ENCODE assay signal across 21 cellular contexts in genomic region chr2:64482243-64482642, GRCh38. TPM values are rescaled to one million over a fixed set of nuclear protein-coding genes. Genes with fewer than 3 reads are reported as not detected.
DNase-seq lines count a peak whose midpoint lies in the region; ATAC-seq, FAIRE-seq and TF ChIP-seq lines count a peak whose summit lies in the region.
"Had no signal": no experiment of that assay in that cellular context is flagged by ENCODE, and none has a peak within 500 bp of the region (broad histone marks: within the 10 kb centered on the region; RNA-seq: fewer than 3 reads in every experiment).

No MANE protein-coding gene starts in this region.

- ATAC-seq in HepG2 = no peak
- no peak for ATAC-seq in right lobe of liver
- ATAC-seq in activated T-helper 17 cell treated with anti-CD3 and anti-CD28 coated beads, Interleukin-2, amount 50 U/mL, for 72 hours (replicated peaks) = peak; percentile 48
- ATAC-seq in foreskin keratinocyte = no peak
- ATAC-seq in HG03196 (IDR thresholded peaks at IDR 0.05; ENCODE audit: unreplicated experiment) = no peak
- ATAC-seq in GM18498 (IDR thresholded peaks at IDR 0.05; ENCODE audit: unreplicated experiment) = no peak
- ATAC-seq: Panc1 had no signal

- no peaks in the 10 kb centered on the region for H3K79me2 ChIP-seq in HepG2 (ENCODE audit: insufficient read depth, low read length)
- no peaks in the 10 kb centered on the region for H3K79me2 ChIP-seq in neural progenitor cell (ENCODE audit: low read depth)

- H3K36me3 Mint-ChIP-seq in activated T-helper 17 cell treated with anti-CD3 and anti-CD28 coated beads, Interleukin-2, amount 50 U/mL, for 72 hours (ENCODE audit: low read depth) = no peaks in the 10 kb centered on the region
- H3K36me3 Mint-ChIP-seq in neural progenitor cell = no peaks in the 10 kb centered on the region
- H3K36me3 Mint-ChIP-seq: IgD-negative memory B cell had no signal

- H3K9me3 ChIP-seq in HepG2 (ENCODE audit: low read length) (no peaks in the 10 kb centered on the region), right lobe of liver (no peaks in the 10 kb centered on the region), neural progenitor cell (ENCODE audit: low read depth) (no peaks in the 10 kb centered on the region)
- H3K9me3 ChIP-seq: MG63, SJSA1 had no signal

- H3K4me1 Mint-ChIP-seq in activated T-helper 17 cell treated with anti-CD3 and anti-CD28 coated beads, Interleukin-2, amount 50 U/mL, for 72 hours = no peaks in the 10 kb centered on the region
- H3K4me1 Mint-ChIP-seq in neural progenitor cell = peaks cover 19% of the 10 kb centered on the region
- H3K4me1 Mint-ChIP-seq: B cell, IgD-negative memory B cell had no signal

- no peak for TF ChIP-seq RAD21 in HepG2 (CRISPR knock-in tag; IDR thresholded peaks at IDR 0.05)

- no TSS peak for BruUV-seq in HepG2 (replicated peaks; lab: Mats Ljungman, UMichigan)

- TF ChIP-seq POLR2A in HepG2 (IDR thresholded peaks at IDR 0.05; ENCODE audit: insufficient read depth in 1 of 2, low read depth in 2 of 2, low read length in 2 of 2) = no peak
- TF ChIP-seq POLR2A in right lobe of liver (IDR thresholded peaks at IDR 0.05) = no peak

- 0 out of 2 replicates have a peak, but pooled peaks cover 3% of the 10 kb centered on the region for H3K4me1 ChIP-seq in HepG2 (ENCODE audit: insufficient read depth, low read length)
- H3K4me1 ChIP-seq in right lobe of liver = no peaks in the 10 kb centered on the region
- H3K4me1 ChIP-seq in foreskin keratinocyte = peaks cover 21% of the 10 kb centered on the region
- peaks cover 11% of the 10 kb centered on the region for H3K4me1 ChIP-seq in neural progenitor cell
- H3K4me1 ChIP-seq: SJSA1 had no signal

- H3K27ac Mint-ChIP-seq in activated T-helper 17 cell treated with anti-CD3 and anti-CD28 coated beads, Interleukin-2, amount 50 U/mL, for 72 hours = no peak overlapping the region
- no peak overlapping the region for H3K27ac Mint-ChIP-seq in neural progenitor cell
- H3K27ac Mint-ChIP-seq: B cell, H9, HFFc6, IgD-negative memory B cell had no signal

- no peak overlapping the region for H3K4me2 ChIP-seq in HepG2 (ENCODE audit: low read depth, low read length)
- no peak overlapping the region for H3K4me2 ChIP-seq in neural progenitor cell

- DNase-seq in HepG2 (ENCODE audit: low spot score) = no peak
- DNase-seq in right lobe of liver = no peak
- no peak for DNase-seq in foreskin keratinocyte
- DNase-seq in neural progenitor cell (ENCODE audit: low spot score) = no peak
- DNase-seq: GDM1, H9, Kasumi-1, NCI-H1048, NCI-H1417 treated with DMSO at 0.1 percent for 48 hours had no signal

- H3K27me3 ChIP-seq in HepG2 (ENCODE audit: control insufficient read depth in 1 of 2, insufficient read depth in 2 of 2, low read length in 2 of 2) (peaks cover 5 to 32% of the 10 kb centered on the region in 2 experiments; a peak in 3 of 5 replicates), right lobe of liver (no peaks in the 10 kb centered on the region), foreskin keratinocyte (no peaks in the 10 kb centered on the region), neural progenitor cell (no peaks in the 10 kb centered on the region)
- H3K27me3 ChIP-seq: MG63 had no signal

- H3K36me3 ChIP-seq in HepG2 (replicated peaks in 1 of 2; ENCODE audit: control insufficient read depth in 1 of 2, insufficient read depth in 2 of 2, low read length in 2 of 2) = no peaks in the 10 kb centered on the region
- H3K36me3 ChIP-seq in right lobe of liver = no peaks in the 10 kb centered on the region
- H3K36me3 ChIP-seq in neural progenitor cell = no peaks in the 10 kb centered on the region
- H3K36me3 ChIP-seq: MG63, SJSA1 had no signal

- POLR2A ChIA-PET in HepG2 (lab: Yijun Ruan, JAX) = no interaction called here

- H3K4me3 Mint-ChIP-seq in activated T-helper 17 cell treated with anti-CD3 and anti-CD28 coated beads, Interleukin-2, amount 50 U/mL, for 72 hours = no peak overlapping the region
- H3K4me3 Mint-ChIP-seq in neural progenitor cell = no peak overlapping the region
- H3K4me3 Mint-ChIP-seq: B cell, H9, HFFc6, IgD-negative memory B cell had no signal

- TF ChIP-seq CTCF in HepG2 (CRISPR knock-in tag; IDR thresholded peaks at IDR 0.05) = no peak
- no peak for TF ChIP-seq CTCF in right lobe of liver (IDR thresholded peaks at IDR 0.05)
- no peak for TF ChIP-seq CTCF in foreskin keratinocyte (conservative IDR thresholded peaks at IDR 0.05)
- TF ChIP-seq CTCF in neural progenitor cell (IDR thresholded peaks at IDR 0.05) = no peak

- 4% methylated on average over 1 of the region's 1 CpG for WGBS in HepG2 (ENCODE audit: low lambda C conversion rate)
- WGBS in right lobe of liver (ENCODE audit: insufficient coverage, low coverage, low lambda C conversion rate, missing lambda C conversion rate) = 91% methylated on average over 1 of the region's 1 CpG

- H3K9me3 Mint-ChIP-seq in activated T-helper 17 cell treated with anti-CD3 and anti-CD28 coated beads, Interleukin-2, amount 50 U/mL, for 72 hours = no peaks in the 10 kb centered on the region
- H3K9me3 Mint-ChIP-seq in neural progenitor cell = no peaks in the 10 kb centered on the region
- H3K9me3 Mint-ChIP-seq: H9, HFFc6, IgD-negative memory B cell had no signal

- H3F3A ChIP-seq in neural progenitor cell (ENCODE audit: low read depth) = no peaks in the 10 kb centered on the region

- no peak for FAIRE-seq in HepG2 (lab: Jason Lieb, UNC)
- FAIRE-seq: A204.1, D721Med, HTR-8/SVneo had no signal

- H3K9ac ChIP-seq in HepG2 (ENCODE audit: insufficient read depth, low read depth, low read length) (no peak overlapping the region), neural progenitor cell (no peak overlapping the region)

- H4K20me1 ChIP-seq in HepG2 (ENCODE audit: insufficient read depth, low read length) (no peaks in the 10 kb centered on the region), neural progenitor cell (ENCODE audit: low read depth) (no peaks in the 10 kb centered on the region)

- H3K27me3 Mint-ChIP-seq in activated T-helper 17 cell treated with anti-CD3 and anti-CD28 coated beads, Interleukin-2, amount 50 U/mL, for 72 hours = no peaks in the 10 kb centered on the region
- H3K27me3 Mint-ChIP-seq in neural progenitor cell (ENCODE audit: insufficient read depth, low read depth) = peaks cover 9% of the 10 kb centered on the region
- H3K27me3 Mint-ChIP-seq: IgD-negative memory B cell had no signal

- no peak overlapping the region for H3K27ac ChIP-seq in HepG2 (ENCODE audit: extremely low read length, insufficient read depth, low read length)
- no peak overlapping the region for H3K27ac ChIP-seq in right lobe of liver
- H3K27ac ChIP-seq in foreskin keratinocyte = peak overlapping the region; percentile 52
- H3K27ac ChIP-seq in neural progenitor cell = no peak overlapping the region
- H3K27ac ChIP-seq: SJSA1 had no signal

- H2AFZ ChIP-seq in HepG2 (ENCODE audit: low read length) (no peak overlapping the region), neural progenitor cell (replicated peaks) (no peak overlapping the region)

- no peak for TF ChIP-seq EP300 in HepG2 (IDR thresholded peaks at IDR 0.05; ENCODE audit: low read depth in 2 of 2, low read length in 2 of 2)
- no peak for TF ChIP-seq EP300 in HepG2 (CRISPR knock-in tag; IDR thresholded peaks at IDR 0.05; ENCODE audit: borderline replicate concordance)

- H3K4me3 ChIP-seq in HepG2 (replicated peaks in 1 of 3; ENCODE audit: insufficient read depth in 1 of 3, low read depth in 2 of 3, low read length in 3 of 3) (no peak overlapping the region), right lobe of liver (no peak overlapping the region), neural progenitor cell (no peak overlapping the region)
- H3K4me3 ChIP-seq: MG63, SJSA1 had no signal

- intact Hi-C loops in HepG2 (cut with micrococcal nuclease; ENCODE audit: unreplicated experiment) = no loop called here
- intact Hi-C loops in right lobe of liver (cut with DNase I) = no loop called here

- in situ Hi-C loops in HepG2 (cut with HindIII; ENCODE audit: extremely low pct_ligation_motif_present, low pct_unique_long_range_greater_than_20kb) = loop anchor here (10.0 kb wide), 1 partner anchor 427 kb away; no protein-coding TSS in a partner anchor

- CTCF ChIA-PET in HepG2 (lab: Yijun Ruan, JAX; ENCODE audit: low intra/inter-chr PET ratio, low total read pairs) = no interaction called here

RNA-seq across cellular contexts. Expression of gene LGALSL, which starts 28.3 kb away (rescaled TPM):
- total RNA-seq in HepG2 (2016; rRNA removed; fragmentation: Illumina TruSeq; extraction: Trizol) = 15.4 and 22.6 TPM in 2 replicates
- total RNA-seq in HepG2 (2016; cell fraction: cytosol; rRNA removed; fragmentation: Illumina TruSeq; extraction: Trizol; ENCODE audit: low read depth) = 6.1 and 12.0 TPM in 2 replicates
- total RNA-seq in HepG2 (2016; cell fraction: insoluble cytoplasmic fraction; rRNA removed; fragmentation: Illumina TruSeq; extraction: Trizol) = 15.9 and 18.2 TPM in 2 replicates
- 15.5 and 19.7 TPM in 2 replicates for total RNA-seq in HepG2 (2016; cell fraction: membrane; rRNA removed; fragmentation: Illumina TruSeq; extraction: Trizol)
- 7.0 and 10.0 TPM in 2 replicates for total RNA-seq in HepG2 (2016; cell fraction: nucleus; rRNA removed; fragmentation: Illumina TruSeq; extraction: Trizol)
- 16.2 and 20.0 TPM in 2 replicates for polyA plus RNA-seq in HepG2 (2011; rRNA removed)
- 17.5 and 21.3 TPM in 2 replicates for polyA plus RNA-seq in HepG2 (2011; cell fraction: cytosol; rRNA removed)
- polyA plus RNA-seq in HepG2 (2011; cell fraction: nucleus; rRNA removed) = 8.2 and 8.9 TPM in 2 replicates
- 18.4 and 25.6 TPM in 2 replicates for polyA plus RNA-seq in HepG2 (2012)
- polyA plus RNA-seq in HepG2 (2016; cell fraction: cytosol; fragmentation: Illumina TruSeq; extraction: Trizol; ENCODE audit: low read depth) = 19.9 and 23.2 TPM in 2 replicates
- polyA plus RNA-seq in HepG2 (2016; cell fraction: insoluble cytoplasmic fraction; fragmentation: Illumina TruSeq; extraction: Trizol; ENCODE audit: low read depth) = 28.6 and 32.5 TPM in 2 replicates
- 19.7 and 21.5 TPM in 2 replicates for polyA plus RNA-seq in HepG2 (2016; cell fraction: membrane; fragmentation: Illumina TruSeq; extraction: Trizol; ENCODE audit: low read depth)
- polyA plus RNA-seq in HepG2 (2016; cell fraction: nucleus; fragmentation: Illumina TruSeq; extraction: Trizol; ENCODE audit: insufficient read depth, low read depth) = 15.4 and 23.3 TPM in 2 replicates
- polyA minus RNA-seq in HepG2 (2011; rRNA and poly(A)+ RNA removed; ENCODE audit: low replicate concordance) = 8.2 and 17.7 TPM in 2 replicates
- polyA minus RNA-seq in HepG2 (2011; cell fraction: cytosol; rRNA and poly(A)+ RNA removed) = 16.6 and 18.6 TPM in 2 replicates
- 5.4 and 7.6 TPM in 2 replicates for polyA minus RNA-seq in HepG2 (2011; cell fraction: nucleus; rRNA and poly(A)+ RNA removed)
- 1 to 10 TPM; 3.2 to 8.1 (median 5.4) TPM for total RNA-seq in right lobe of liver
- 1 to 10 TPM; 1.4 to 2.2 TPM for total RNA-seq in activated T-helper 17 cell treated with anti-CD3 and anti-CD28 coated beads, Interleukin-2, amount 50 U/mL, for 72 hours
- total RNA-seq in foreskin keratinocyte = 14.7 and 21.1 TPM in 2 replicates
- 13.6 and 21.5 TPM in 2 replicates for polyA plus RNA-seq in foreskin keratinocyte
- total RNA-seq in neural progenitor cell (ENCODE audit: low replicate concordance) = 24.3 and 31.1 TPM in 2 replicates

RNA-seq across cellular contexts. Expression of gene AFTPH, which starts 41.9 kb away (rescaled TPM):
- total RNA-seq in HepG2 (2016; rRNA removed; fragmentation: Illumina TruSeq; extraction: Trizol) (36.8 and 45.9 TPM in 2 replicates), right lobe of liver (10 to 100 TPM; 14.9 to 24.4 (median 19.8) TPM), foreskin keratinocyte (29.2 and 31.1 TPM in 2 replicates), neural progenitor cell (ENCODE audit: low replicate concordance) (26.3 and 32.2 TPM in 2 replicates)
- total RNA-seq in HepG2 (2016; cell fraction: cytosol; rRNA removed; fragmentation: Illumina TruSeq; extraction: Trizol; ENCODE audit: low read depth) = 17.9 and 21.2 TPM in 2 replicates
- total RNA-seq in HepG2 (2016; cell fraction: insoluble cytoplasmic fraction; rRNA removed; fragmentation: Illumina TruSeq; extraction: Trizol) = 36.6 and 50.6 TPM in 2 replicates
- 30.5 and 36.5 TPM in 2 replicates for total RNA-seq in HepG2 (2016; cell fraction: membrane; rRNA removed; fragmentation: Illumina TruSeq; extraction: Trizol)
- 27.4 and 31.1 TPM in 2 replicates for total RNA-seq in HepG2 (2016; cell fraction: nucleus; rRNA removed; fragmentation: Illumina TruSeq; extraction: Trizol)
- polyA plus RNA-seq in HepG2 (2011; rRNA removed) (22.6 and 27.5 TPM in 2 replicates), foreskin keratinocyte (15.9 and 18.2 TPM in 2 replicates)
- polyA plus RNA-seq in HepG2 (2011; cell fraction: cytosol; rRNA removed) = 12.5 and 16.4 TPM in 2 replicates
- 8.6 and 11.4 TPM in 2 replicates for polyA plus RNA-seq in HepG2 (2011; cell fraction: nucleus; rRNA removed)
- 19.6 and 29.6 TPM in 2 replicates for polyA plus RNA-seq in HepG2 (2012)
- polyA plus RNA-seq in HepG2 (2016; cell fraction: cytosol; fragmentation: Illumina TruSeq; extraction: Trizol; ENCODE audit: low read depth) = 3.8 and 5.1 TPM in 2 replicates
- polyA plus RNA-seq in HepG2 (2016; cell fraction: insoluble cytoplasmic fraction; fragmentation: Illumina TruSeq; extraction: Trizol; ENCODE audit: low read depth) = 41.1 and 41.2 TPM in 2 replicates
- 11.6 and 13.1 TPM in 2 replicates for polyA plus RNA-seq in HepG2 (2016; cell fraction: membrane; fragmentation: Illumina TruSeq; extraction: Trizol; ENCODE audit: low read depth)
- polyA plus RNA-seq in HepG2 (2016; cell fraction: nucleus; fragmentation: Illumina TruSeq; extraction: Trizol; ENCODE audit: insufficient read depth, low read depth) = 35.6 and 37.0 TPM in 2 replicates
- 9.2 and 13.7 TPM in 2 replicates for polyA minus RNA-seq in HepG2 (2011; rRNA and poly(A)+ RNA removed; ENCODE audit: low replicate concordance)
- 16.5 and 19.2 TPM in 2 replicates for polyA minus RNA-seq in HepG2 (2011; cell fraction: cytosol; rRNA and poly(A)+ RNA removed)
- 36.2 and 39.9 TPM in 2 replicates for polyA minus RNA-seq in HepG2 (2011; cell fraction: nucleus; rRNA and poly(A)+ RNA removed)
- total RNA-seq in activated T-helper 17 cell treated with anti-CD3 and anti-CD28 coated beads, Interleukin-2, amount 50 U/mL, for 72 hours = 10 to 100 TPM; 32.3 to 49.8 TPM
